Comparison of ENCODE assay signal across 1 cellular context in the genomic region with DNA sequence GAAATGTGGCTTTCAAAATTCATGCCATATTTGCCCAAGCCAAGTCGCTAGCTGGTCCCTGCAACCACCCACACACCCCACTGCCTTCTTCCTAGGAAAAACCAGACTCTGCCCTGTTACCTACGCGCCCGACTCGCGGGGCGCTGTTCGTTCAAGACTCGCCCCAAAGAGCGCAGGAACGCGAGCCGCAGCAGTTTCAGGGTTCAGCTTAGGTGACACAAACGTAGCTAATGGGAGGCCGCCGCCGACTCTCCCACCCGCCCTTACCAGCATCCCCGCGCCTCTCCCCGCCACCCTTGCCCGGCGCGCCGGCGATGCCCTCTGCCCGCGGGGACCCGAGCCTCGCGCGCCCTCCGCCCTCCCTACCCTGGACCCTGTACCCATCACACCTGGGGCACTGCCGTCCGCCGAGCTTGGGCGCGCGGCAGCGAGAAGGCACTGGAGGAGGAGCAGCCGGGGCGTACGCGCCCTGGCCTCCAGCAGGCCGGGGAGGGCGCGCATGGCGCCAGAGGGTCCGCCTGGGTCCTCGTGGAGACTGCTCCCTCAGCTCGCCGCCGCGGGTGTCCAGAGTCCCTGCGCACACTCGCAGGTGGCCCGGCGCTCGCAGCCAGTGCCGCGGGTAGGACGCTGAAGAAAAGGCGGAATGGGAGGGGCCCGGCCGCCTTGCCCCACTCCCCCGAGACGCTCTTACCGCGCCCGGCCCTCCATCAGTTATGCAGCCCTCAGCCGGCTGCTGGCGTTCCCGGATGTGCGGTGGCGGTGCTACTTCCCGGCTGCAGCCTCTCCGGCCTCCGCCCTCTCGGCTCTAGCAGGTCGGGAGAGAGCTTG.
TF ChIP-seq lines count a peak whose summit lies in the region.

A gene with protein sequence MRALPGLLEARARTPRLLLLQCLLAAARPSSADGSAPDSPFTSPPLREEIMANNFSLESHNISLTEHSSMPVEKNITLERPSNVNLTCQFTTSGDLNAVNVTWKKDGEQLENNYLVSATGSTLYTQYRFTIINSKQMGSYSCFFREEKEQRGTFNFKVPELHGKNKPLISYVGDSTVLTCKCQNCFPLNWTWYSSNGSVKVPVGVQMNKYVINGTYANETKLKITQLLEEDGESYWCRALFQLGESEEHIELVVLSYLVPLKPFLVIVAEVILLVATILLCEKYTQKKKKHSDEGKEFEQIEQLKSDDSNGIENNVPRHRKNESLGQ (minus strand): TSS at position 638 of the 828 bp plus-strand sequence. CDS start 137 bp downstream, at position 501.

TF ChIP-seq in SK-N-SH, 30 proteins besides CTCF, POLR2A, EP300 and RAD21 (continued from another document):
- TF ChIP-seq SIN3A (IDR thresholded peaks at IDR 0.05; ENCODE audit: borderline replicate concordance, low read depth, low read length) (no peak), FOXM1 (IDR thresholded peaks at IDR 0.05; ENCODE audit: low read depth) (no peak), PBX3 (IDR thresholded peaks at IDR 0.05) (0 out of 2 replicates have a peak, but pooled peaks have one; percentile 25), TEAD4 (IDR thresholded peaks at IDR 0.05; ENCODE audit: borderline replicate concordance, insufficient read depth) (no peak), ZBTB33 (IDR thresholded peaks at IDR 0.05; ENCODE audit: borderline replicate concordance, low read depth) (no peak), FOSL2 (IDR thresholded peaks at IDR 0.05; ENCODE audit: borderline replicate concordance, low read depth) (no peak), POLR2AphosphoS5 (IDR thresholded peaks at IDR 0.05; ENCODE audit: low read depth, low read length) (peak; percentile 70), EZH2phosphoT487 (IDR thresholded peaks at IDR 0.05; ENCODE audit: borderline replicate concordance, low read depth) (no peak), SMC3 (IDR thresholded peaks at IDR 0.05; ENCODE audit: low read depth, low read length) (no peak), YY1 (IDR thresholded peaks at IDR 0.05; ENCODE audit: low read depth) (no peak), MXI1 (IDR thresholded peaks at IDR 0.05; ENCODE audit: low read depth, low read length) (no peak)
- TF ChIP-seq, protein P1, sequence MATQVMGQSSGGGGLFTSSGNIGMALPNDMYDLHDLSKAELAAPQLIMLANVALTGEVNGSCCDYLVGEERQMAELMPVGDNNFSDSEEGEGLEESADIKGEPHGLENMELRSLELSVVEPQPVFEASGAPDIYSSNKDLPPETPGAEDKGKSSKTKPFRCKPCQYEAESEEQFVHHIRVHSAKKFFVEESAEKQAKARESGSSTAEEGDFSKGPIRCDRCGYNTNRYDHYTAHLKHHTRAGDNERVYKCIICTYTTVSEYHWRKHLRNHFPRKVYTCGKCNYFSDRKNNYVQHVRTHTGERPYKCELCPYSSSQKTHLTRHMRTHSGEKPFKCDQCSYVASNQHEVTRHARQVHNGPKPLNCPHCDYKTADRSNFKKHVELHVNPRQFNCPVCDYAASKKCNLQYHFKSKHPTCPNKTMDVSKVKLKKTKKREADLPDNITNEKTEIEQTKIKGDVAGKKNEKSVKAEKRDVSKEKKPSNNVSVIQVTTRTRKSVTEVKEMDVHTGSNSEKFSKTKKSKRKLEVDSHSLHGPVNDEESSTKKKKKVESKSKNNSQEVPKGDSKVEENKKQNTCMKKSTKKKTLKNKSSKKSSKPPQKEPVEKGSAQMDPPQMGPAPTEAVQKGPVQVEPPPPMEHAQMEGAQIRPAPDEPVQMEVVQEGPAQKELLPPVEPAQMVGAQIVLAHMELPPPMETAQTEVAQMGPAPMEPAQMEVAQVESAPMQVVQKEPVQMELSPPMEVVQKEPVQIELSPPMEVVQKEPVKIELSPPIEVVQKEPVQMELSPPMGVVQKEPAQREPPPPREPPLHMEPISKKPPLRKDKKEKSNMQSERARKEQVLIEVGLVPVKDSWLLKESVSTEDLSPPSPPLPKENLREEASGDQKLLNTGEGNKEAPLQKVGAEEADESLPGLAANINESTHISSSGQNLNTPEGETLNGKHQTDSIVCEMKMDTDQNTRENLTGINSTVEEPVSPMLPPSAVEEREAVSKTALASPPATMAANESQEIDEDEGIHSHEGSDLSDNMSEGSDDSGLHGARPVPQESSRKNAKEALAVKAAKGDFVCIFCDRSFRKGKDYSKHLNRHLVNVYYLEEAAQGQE (IDR thresholded peaks at IDR 0.05; ENCODE audit: low read depth, low read length): no peak
